In genomic region chrX:131634900-131635299, GRCh38 we compare ENCODE assay signal across 26 cellular contexts.
"Had no signal": no experiment of that assay in that cellular context is flagged by ENCODE, and none has a peak within 500 bp of the region (broad histone marks: within the 10 kb centered on the region; RNA-seq: fewer than 3 reads in every experiment).

No MANE protein-coding gene starts in this region.

- H3K79me2 ChIP-seq: parathyroid adenoma had no signal

- H3K9ac ChIP-seq: neural progenitor cell, parathyroid adenoma had no signal

- H3K27ac ChIP-seq: neural progenitor cell, ovary, parathyroid adenoma, psoas muscle, right lobe of liver, sigmoid colon, suprapubic skin, testis, tibial artery, transverse colon, upper lobe of right lung, uterus had no signal

- H3K4me2 ChIP-seq: neural progenitor cell had no signal

- H3K36me3 ChIP-seq: neural progenitor cell, ovary, right lobe of liver, sigmoid colon, suprapubic skin, tibial artery, transverse colon, upper lobe of right lung, uterus had no signal

- H3K9me3 ChIP-seq: ovary, psoas muscle, right lobe of liver, sigmoid colon, suprapubic skin, testis, tibial artery, transverse colon, upper lobe of right lung, uterus had no signal

- FAIRE-seq: small intestine had no signal

- ATAC-seq: natural killer cell; psoas muscle; right cardiac atrium; right lobe of liver; stimulated activated effector memory CD8-positive, alpha-beta T cell treated with anti-CD3 and anti-CD28 coated beads, Interleukin-12 subunit alpha, Interleukin-12 subunit beta, amount 100 ng/mL, for 72 hours; stimulated activated naive CD8-positive, alpha-beta T cell treated with anti-CD3 and anti-CD28 coated beads, Interleukin-15, amount 100 ng/mL, for 72 hours; stimulated activated naive CD8-positive, alpha-beta T cell treated with anti-CD3 and anti-CD28 coated beads, Interleukin-15, Interleukin-2, amounts not matched to agents 100 U/mL and 50 U/mL, for 24 hours; upper lobe of right lung had no signal

- H3K4me1 ChIP-seq: neural progenitor cell, parathyroid adenoma, psoas muscle, right lobe of liver, sigmoid colon, suprapubic skin, testis, tibial artery, transverse colon, upper lobe of right lung, uterus had no signal

- DNase-seq: natural killer cell; occipital lobe; ovary; posterior cingulate gyrus; psoas muscle; right cardiac atrium; right lobe of liver; sigmoid colon; small intestine; stimulated activated CD4-positive, alpha-beta T cell treated with anti-CD3 and anti-CD28 coated beads, Interleukin-15, amount 100 ng/mL, for 24 hours; stimulated activated CD4-positive, alpha-beta T cell treated with anti-CD3 and anti-CD28 coated beads, Interleukin-2, amount 100 ng/mL, for 24 hours; stimulated activated CD4-positive, alpha-beta T cell treated with anti-CD3 and anti-CD28 coated beads, Interleukin-2, amount 100 ng/mL, for 48 hours; stimulated activated CD4-positive, alpha-beta T cell treated with anti-CD3 and anti-CD28 coated beads, Interleukin-4, amount 100 ng/mL, for 24 hours; stimulated activated naive CD4-positive, alpha-beta T cell; stimulated activated naive CD8-positive, alpha-beta T cell treated with anti-CD3 and anti-CD28 coated beads, Interleukin-15, amount 100 ng/mL, for 72 hours; stimulated activated naive CD8-positive, alpha-beta T cell treated with anti-CD3 and anti-CD28 coated beads, Interleukin-15, Interleukin-2, amounts not matched to agents 100 U/mL and 50 U/mL, for 24 hours; substantia nigra; testis; tibial artery; transverse colon; upper lobe of right lung; uterus had no signal

- H3K4me3 ChIP-seq: neural progenitor cell, ovary, psoas muscle, right lobe of liver, sigmoid colon, suprapubic skin, testis, tibial artery, transverse colon, upper lobe of right lung, uterus had no signal

- H3K27me3 ChIP-seq: neural progenitor cell, ovary, sigmoid colon, suprapubic skin, testis, tibial artery, transverse colon, upper lobe of right lung had no signal

- H2AFZ ChIP-seq: neural progenitor cell, parathyroid adenoma had no signal
